ENCODE assay signal across 21 cellular contexts in genomic region chr1:212309967-212310366, GRCh38. TPM values are rescaled to one million over a fixed set of nuclear protein-coding genes. Genes with fewer than 3 reads are reported as not detected.
DNase-seq lines count a peak whose midpoint lies in the region; ATAC-seq and TF ChIP-seq lines count a peak whose summit lies in the region.
"Had no signal": no experiment of that assay in that cellular context is flagged by ENCODE, and none has a peak within 500 bp of the region (broad histone marks: within the 10 kb centered on the region; RNA-seq: fewer than 3 reads in every experiment).

No MANE protein-coding gene starts in this region.

- peaks cover 63% of the 10 kb centered on the region for H3K4me1 Mint-ChIP-seq in activated T-cell treated with anti-CD3 and anti-CD28 coated beads, Interleukin-2, amount 50 U/mL, for 24 hours (ENCODE audit: low read depth)
- H3K4me1 Mint-ChIP-seq in activated T-cell treated with anti-CD3 and anti-CD28 coated beads, Interleukin-2, amount 50 U/mL, for 4 hours (ENCODE audit: low read depth): peaks cover 56% of the 10 kb centered on the region
- H3K4me1 Mint-ChIP-seq in T-helper 17 cell: peaks cover 36% of the 10 kb centered on the region
- peaks cover 17 to 49% of the 10 kb centered on the region in 2 donors for H3K4me1 Mint-ChIP-seq in stimulated activated naive B cell treated with anti-CD40 and anti-IgM and Interleukin-4, amounts not matched to agents 10 μg/mL and 1 μg/mL and 100 μg/mL, for 72 hours

- H3K27me3 Mint-ChIP-seq in activated T-cell treated with anti-CD3 and anti-CD28 coated beads, Interleukin-2, amount 50 U/mL, for 24 hours: no peaks in the 10 kb centered on the region
- H3K27me3 Mint-ChIP-seq in activated T-cell treated with anti-CD3 and anti-CD28 coated beads, Interleukin-2, amount 50 U/mL, for 4 hours (ENCODE audit: low read depth): no peaks in the 10 kb centered on the region
- H3K27me3 Mint-ChIP-seq in T-helper 17 cell: no peaks in the 10 kb centered on the region
- H3K27me3 Mint-ChIP-seq in stimulated activated naive B cell treated with anti-CD40 and anti-IgM and Interleukin-4, amounts not matched to agents 10 μg/mL and 1 μg/mL and 100 μg/mL, for 72 hours: no peaks in the 10 kb centered on the region
- H3K27me3 Mint-ChIP-seq: central memory CD8-positive, alpha-beta T cell; type B pancreatic cell had no signal

- ATAC-seq in activated T-cell treated with anti-CD3 and anti-CD28 coated beads, Interleukin-2, amount 50 U/mL, for 4 hours: no peak
- no peak for ATAC-seq in T-helper 17 cell
- no peak for ATAC-seq in stimulated activated naive B cell treated with anti-CD40 and anti-IgM and Interleukin-4, amounts not matched to agents 10 μg/mL and 1 μg/mL and 100 μg/mL, for 72 hours (replicated peaks)
- ATAC-seq in HG02588 (IDR thresholded peaks at IDR 0.05; ENCODE audit: unreplicated experiment): no peak

- peak overlapping the region; percentile 18 for H3K27ac Mint-ChIP-seq in activated T-cell treated with anti-CD3 and anti-CD28 coated beads, Interleukin-2, amount 50 U/mL, for 24 hours
- peak overlapping the region; percentile 65 for H3K27ac Mint-ChIP-seq in T-helper 17 cell
- H3K27ac Mint-ChIP-seq in stimulated activated naive B cell treated with anti-CD40 and anti-IgM and Interleukin-4, amounts not matched to agents 10 μg/mL and 1 μg/mL and 100 μg/mL, for 72 hours: peak overlapping the region; percentile 57
- H3K27ac Mint-ChIP-seq: T-helper 2 cell treated with Interferon-gamma antibody and Interleukin-4, amounts not matched to agents 5 μg/mL and 100 μg/mL, for 36 hours; type B pancreatic cell had no signal

- H3K4me3 ChIP-seq in liver (ENCODE audit: low read depth in 1 of 3, low read length in 3 of 3): no peak overlapping the region
- H3K4me3 ChIP-seq: MG63, ovary, spleen had no signal

- peaks cover 0 to 9% (median 4%) of the 10 kb centered on the region in 4 donors for H3K4me1 ChIP-seq in liver (ENCODE audit: control insufficient read depth in 4 of 4, insufficient read depth in 4 of 4, low read length in 3 of 4)

- H3K9me3 ChIP-seq in T-helper 17 cell (ENCODE audit: control insufficient read depth, low read length, poor library complexity, severe bottlenecking) (no peaks in the 10 kb centered on the region), liver (ENCODE audit: control insufficient read depth in 4 of 4, low read length in 3 of 4) (no peaks in the 10 kb centered on the region)
- H3K9me3 ChIP-seq: ovary had no signal

- peaks cover 65% of the 10 kb centered on the region for H3K36me3 Mint-ChIP-seq in activated T-cell treated with anti-CD3 and anti-CD28 coated beads, Interleukin-2, amount 50 U/mL, for 24 hours (ENCODE audit: low read depth)
- peaks cover 37% of the 10 kb centered on the region for H3K36me3 Mint-ChIP-seq in activated T-cell treated with anti-CD3 and anti-CD28 coated beads, Interleukin-2, amount 50 U/mL, for 4 hours (ENCODE audit: insufficient read depth)
- peaks cover 8% of the 10 kb centered on the region for H3K36me3 Mint-ChIP-seq in T-helper 17 cell (ENCODE audit: low read depth)
- peaks cover 24 to 28% of the 10 kb centered on the region in 2 donors for H3K36me3 Mint-ChIP-seq in stimulated activated naive B cell treated with anti-CD40 and anti-IgM and Interleukin-4, amounts not matched to agents 10 μg/mL and 1 μg/mL and 100 μg/mL, for 72 hours

- TF ChIP-seq CTCF in liver (IDR thresholded peaks at IDR 0.05; ENCODE audit: low read depth, low read length, missing input control): no peak

- peaks cover 7% of the 10 kb centered on the region for H3K9me3 Mint-ChIP-seq in activated T-cell treated with anti-CD3 and anti-CD28 coated beads, Interleukin-2, amount 50 U/mL, for 24 hours
- H3K9me3 Mint-ChIP-seq in activated T-cell treated with anti-CD3 and anti-CD28 coated beads, Interleukin-2, amount 50 U/mL, for 4 hours: peaks cover 8% of the 10 kb centered on the region
- peaks cover 0 to 3% of the 10 kb centered on the region in 2 donors for H3K9me3 Mint-ChIP-seq in stimulated activated naive B cell treated with anti-CD40 and anti-IgM and Interleukin-4, amounts not matched to agents 10 μg/mL and 1 μg/mL and 100 μg/mL, for 72 hours
- H3K9me3 Mint-ChIP-seq: central memory CD8-positive, alpha-beta T cell had no signal

- no peak for DNase-seq in activated T-cell treated with anti-CD3 and anti-CD28 coated beads, Interleukin-2, amount 50 U/mL, for 24 hours
- DNase-seq in activated T-cell treated with anti-CD3 and anti-CD28 coated beads, Interleukin-2, amount 50 U/mL, for 4 hours: no peak
- DNase-seq in T-helper 17 cell (no peak), islet precursor cell (no peak)
- no peak for DNase-seq in stimulated activated naive B cell treated with anti-CD40 and anti-IgM and Interleukin-4, amounts not matched to agents 10 μg/mL and 1 μg/mL and 100 μg/mL, for 72 hours
- DNase-seq in activated CD8-positive, alpha-beta memory T cell treated with anti-CD3 and anti-CD28 coated beads, Interleukin-2, amount 50 U/mL, for 4 hours: no peak
- DNase-seq: activated effector memory CD4-positive, alpha-beta T cell treated with anti-CD3 and anti-CD28 coated beads, Interleukin-2, amount 50 U/mL, for 16 hours; amniotic stem cell; C1 segment of cervical spinal cord; hypothalamus; MG63; NCI-H1930; NCI-H446 treated with DMSO at 0.1 percent for 48 hours; OCI-M1; ovary; spleen had no signal

- no peak overlapping the region for H3K9ac ChIP-seq in liver (ENCODE audit: low read depth in 1 of 2, low read length in 2 of 2)

- no peaks in the 10 kb centered on the region for H3K27me3 ChIP-seq in liver (ENCODE audit: control insufficient read depth in 4 of 4, insufficient read depth in 4 of 4, low read length in 3 of 4)
- H3K27me3 ChIP-seq: MG63, ovary, spleen had no signal

- no peak overlapping the region for H3K4me3 Mint-ChIP-seq in activated T-cell treated with anti-CD3 and anti-CD28 coated beads, Interleukin-2, amount 50 U/mL, for 24 hours
- no peak overlapping the region for H3K4me3 Mint-ChIP-seq in activated T-cell treated with anti-CD3 and anti-CD28 coated beads, Interleukin-2, amount 50 U/mL, for 4 hours
- no peak overlapping the region for H3K4me3 Mint-ChIP-seq in T-helper 17 cell
- H3K4me3 Mint-ChIP-seq in stimulated activated naive B cell treated with anti-CD40 and anti-IgM and Interleukin-4, amounts not matched to agents 10 μg/mL and 1 μg/mL and 100 μg/mL, for 72 hours: no peak overlapping the region
- H3K4me3 Mint-ChIP-seq: central memory CD8-positive, alpha-beta T cell; T-helper 2 cell treated with Interferon-gamma antibody and Interleukin-4, amounts not matched to agents 5 μg/mL and 100 μg/mL, for 36 hours; type B pancreatic cell had no signal

- no peak overlapping the region for H3K27ac ChIP-seq in liver (ENCODE audit: low read depth in 1 of 2, low read length in 2 of 2)
- H3K27ac ChIP-seq: ovary had no signal

- TF ChIP-seq RAD21 in liver (IDR thresholded peaks at IDR 0.05): no peak

- peaks cover 0 to 2% (median 0%) of the 10 kb centered on the region in 4 donors for H3K36me3 ChIP-seq in liver (ENCODE audit: control insufficient read depth in 4 of 4, insufficient read depth in 3 of 4, low read depth in 1 of 4, low read length in 3 of 4)
- H3K36me3 ChIP-seq: MG63, ovary had no signal

TF ChIP-seq in liver, 16 proteins besides CTCF, POLR2A, EP300 and RAD21 (continues in another document):
- TF ChIP-seq HNF4G (IDR thresholded peaks at IDR 0.05): no peak
- TF ChIP-seq FOXA2 (IDR thresholded peaks at IDR 0.05): no peak
- TF ChIP-seq HNF4A (conservative IDR thresholded peaks at IDR 0.05): peak in 1 of 2 donors; percentile 38
- no peak for TF ChIP-seq REST (IDR thresholded peaks at IDR 0.05)
- TF ChIP-seq TAF1 (conservative IDR thresholded peaks at IDR 0.05): no peak
- no peak for TF ChIP-seq GABPA (IDR thresholded peaks at IDR 0.05 in 1 of 2, conservative IDR thresholded peaks at IDR 0.05 in 1 of 2)
- peak; percentile 36 for TF ChIP-seq SP1 (IDR thresholded peaks at IDR 0.05)
- no peak for TF ChIP-seq JUND (IDR thresholded peaks at IDR 0.05)
- TF ChIP-seq YY1 (IDR thresholded peaks at IDR 0.05): no peak
- no peak for TF ChIP-seq MAX (IDR thresholded peaks at IDR 0.05)
- TF ChIP-seq RXRA (IDR thresholded peaks at IDR 0.05): no peak
- TF ChIP-seq EGR1 (IDR thresholded peaks at IDR 0.05; ENCODE audit: low read depth in 2 of 2): no peak
- no peak for TF ChIP-seq NR2F2 (IDR thresholded peaks at IDR 0.05)
- no peak for TF ChIP-seq ATF3 (IDR thresholded peaks at IDR 0.05)

RNA-seq across cellular contexts. Expression of gene PPP2R5A, which starts 24.8 kb away (rescaled TPM):
- 10 to 100 TPM; 36.2 to 41.4 (median 41.0) TPM for total RNA-seq in activated T-cell treated with anti-CD3 and anti-CD28 coated beads, Interleukin-2, amount 50 U/mL, for 4 hours
- total RNA-seq in T-helper 17 cell: 10 to 100 TPM; 52.1 to 52.4 TPM
- total RNA-seq in liver: 10 to 100 TPM; 29.5 to 40.7 TPM
- 10 to 100 TPM; 22.9 to 27.4 TPM for polyA plus RNA-seq in liver
